ENCODE assay signal across 25 cellular contexts in the genomic region with DNA sequence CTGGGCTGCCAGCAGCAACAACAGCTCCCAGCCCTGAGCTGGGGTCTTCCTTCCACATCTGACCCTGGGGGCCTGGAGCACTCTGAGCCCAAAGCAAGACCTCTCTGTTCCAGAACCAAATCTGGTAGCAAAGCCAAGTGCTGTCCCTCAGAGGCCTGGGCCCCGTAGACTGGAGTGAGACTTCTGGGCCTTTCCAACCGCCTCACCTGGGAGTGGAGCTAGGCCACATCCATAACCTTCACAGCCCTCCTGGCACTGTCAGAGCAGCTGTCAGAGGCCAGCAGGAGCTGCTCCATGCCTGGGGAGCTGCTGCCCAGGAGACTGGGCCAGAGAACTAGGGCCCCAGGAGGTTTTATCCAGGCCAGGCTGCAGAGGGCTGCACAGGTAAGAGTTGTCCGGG. TPM values are rescaled to one million over a fixed set of nuclear protein-coding genes. Genes with fewer than 3 reads are reported as not detected.
DNase-seq lines count a peak whose midpoint lies in the region; ATAC-seq and TF ChIP-seq lines count a peak whose summit lies in the region.
"Had no signal": no experiment of that assay in that cellular context is flagged by ENCODE, and none has a peak within 500 bp of the region (broad histone marks: within the 10 kb centered on the region; RNA-seq: fewer than 3 reads in every experiment).

No MANE protein-coding gene starts in this region.

- H3K4me3 ChIP-seq in CD4-positive, alpha-beta memory T cell (ENCODE audit: low read length in 2 of 2) = no peak overlapping the region
- H3K4me3 ChIP-seq: A549; BLaER1 treated with 17β-estradiol and CSF1 and Interleukin-3, amounts not matched to agents 10 nM and 100 nM; SJSA1 had no signal

- no peak overlapping the region for H3K4me3 Mint-ChIP-seq in stimulated activated naive CD8-positive, alpha-beta T cell treated with anti-CD3 and anti-CD28 coated beads, Interleukin-15, amount 100 ng/mL, for 72 hours
- no peak overlapping the region for H3K4me3 Mint-ChIP-seq in stimulated activated effector memory CD8-positive, alpha-beta T cell treated with anti-CD3 and anti-CD28 coated beads, Interleukin-12 subunit alpha, Interleukin-12 subunit beta, amount 100 ng/mL, for 72 hours
- H3K4me3 Mint-ChIP-seq in CD4-positive, alpha-beta memory T cell = no peak overlapping the region
- H3K4me3 Mint-ChIP-seq: CD4-positive, alpha-beta T cell had no signal

- H3K27me3 ChIP-seq in foreskin keratinocyte = no peaks in the 10 kb centered on the region
- H3K27me3 ChIP-seq in CD4-positive, alpha-beta memory T cell (ENCODE audit: insufficient read depth, low read length) = no peaks in the 10 kb centered on the region
- H3K27me3 ChIP-seq: BLaER1 treated with 17β-estradiol and CSF1 and Interleukin-3, amounts not matched to agents 10 nM and 100 nM; SJSA1 had no signal

- DNase-seq in stimulated activated naive CD8-positive, alpha-beta T cell treated with anti-CD3 and anti-CD28 coated beads, Interleukin-15, amount 100 ng/mL, for 72 hours = no peak
- no peak for DNase-seq in stimulated activated naive CD8-positive, alpha-beta T cell treated with anti-CD3 and anti-CD28 coated beads, Interleukin-15, Interleukin-2, amounts not matched to agents 100 U/mL and 50 U/mL, for 24 hours
- DNase-seq in foreskin keratinocyte (no peak), NCI-H510A (lab: John Stamatoyannopoulos, UW) (no peak)
- DNase-seq in stimulated activated effector memory CD8-positive, alpha-beta T cell treated with anti-CD3 and anti-CD28 coated beads, Interleukin-12 subunit alpha, Interleukin-12 subunit beta, amount 100 ng/mL, for 72 hours (ENCODE audit: low spot score in 2 of 2) = no peak
- DNase-seq in CD4-positive, alpha-beta memory T cell = no peak
- DNase-seq: AML-193; Caco-2; CD4-positive, alpha-beta T cell; GF-D8; H7; Karpas-422; NCI-H1092 treated with DMSO at 0.1 percent for 48 hours; NCI-H1436; NCI-H2081 treated with DMSO at 0.1 percent for 48 hours; NCI-H2171; NCI-H226; NCI-H524; Right ventricle myocardium superior; RPMI8226 had no signal

- no peaks in the 10 kb centered on the region for H3K9me3 Mint-ChIP-seq in stimulated activated naive CD8-positive, alpha-beta T cell treated with anti-CD3 and anti-CD28 coated beads, Interleukin-15, amount 100 ng/mL, for 72 hours
- no peaks in the 10 kb centered on the region for H3K9me3 Mint-ChIP-seq in stimulated activated effector memory CD8-positive, alpha-beta T cell treated with anti-CD3 and anti-CD28 coated beads, Interleukin-12 subunit alpha, Interleukin-12 subunit beta, amount 100 ng/mL, for 72 hours
- no peaks in the 10 kb centered on the region for H3K9me3 Mint-ChIP-seq in CD4-positive, alpha-beta memory T cell
- H3K9me3 Mint-ChIP-seq: CD4-positive, alpha-beta T cell had no signal

- no peak overlapping the region for H3K27ac ChIP-seq in foreskin keratinocyte
- H3K27ac ChIP-seq in CD4-positive, alpha-beta memory T cell (ENCODE audit: low read depth, low read length) = no peak overlapping the region
- H3K27ac ChIP-seq: A549; BLaER1 treated with 17β-estradiol and CSF1 and Interleukin-3, amounts not matched to agents 10 nM and 100 nM; HL-60; SJSA1 had no signal

- TF ChIP-seq CTCF in foreskin keratinocyte (conservative IDR thresholded peaks at IDR 0.05) = no peak

- no peak overlapping the region for H3K27ac Mint-ChIP-seq in stimulated activated naive CD8-positive, alpha-beta T cell treated with anti-CD3 and anti-CD28 coated beads, Interleukin-15, amount 100 ng/mL, for 72 hours
- H3K27ac Mint-ChIP-seq in stimulated activated effector memory CD8-positive, alpha-beta T cell treated with anti-CD3 and anti-CD28 coated beads, Interleukin-12 subunit alpha, Interleukin-12 subunit beta, amount 100 ng/mL, for 72 hours = no peak overlapping the region
- H3K27ac Mint-ChIP-seq in CD4-positive, alpha-beta memory T cell = no peak overlapping the region
- H3K27ac Mint-ChIP-seq: CD4-positive, alpha-beta T cell had no signal

- no peaks in the 10 kb centered on the region for H3K36me3 ChIP-seq in CD4-positive, alpha-beta memory T cell (ENCODE audit: insufficient read depth, low read length)
- H3K36me3 ChIP-seq: BLaER1 treated with 17β-estradiol and CSF1 and Interleukin-3, amounts not matched to agents 10 nM and 100 nM; SJSA1 had no signal

- H3K4me1 Mint-ChIP-seq in stimulated activated naive CD8-positive, alpha-beta T cell treated with anti-CD3 and anti-CD28 coated beads, Interleukin-15, amount 100 ng/mL, for 72 hours = peaks cover 10% of the 10 kb centered on the region
- no peaks in the 10 kb centered on the region for H3K4me1 Mint-ChIP-seq in stimulated activated effector memory CD8-positive, alpha-beta T cell treated with anti-CD3 and anti-CD28 coated beads, Interleukin-12 subunit alpha, Interleukin-12 subunit beta, amount 100 ng/mL, for 72 hours
- no peaks in the 10 kb centered on the region for H3K4me1 Mint-ChIP-seq in CD4-positive, alpha-beta memory T cell

- intact Hi-C loops in CD4-positive, alpha-beta memory T cell (cut with micrococcal nuclease) = no loop called here

- no peaks in the 10 kb centered on the region for H3K9me3 ChIP-seq in CD4-positive, alpha-beta memory T cell (ENCODE audit: control insufficient read depth in 1 of 2, low read length in 2 of 2)
- H3K9me3 ChIP-seq: A549; BLaER1 treated with 17β-estradiol and CSF1 and Interleukin-3, amounts not matched to agents 10 nM and 100 nM; Caco-2; SJSA1 had no signal

- no peaks in the 10 kb centered on the region for H3K27me3 Mint-ChIP-seq in stimulated activated naive CD8-positive, alpha-beta T cell treated with anti-CD3 and anti-CD28 coated beads, Interleukin-15, amount 100 ng/mL, for 72 hours
- peaks cover 0 to 5% of the 10 kb centered on the region in 2 donors for H3K27me3 Mint-ChIP-seq in CD4-positive, alpha-beta memory T cell
- H3K27me3 Mint-ChIP-seq: CD4-positive, alpha-beta T cell had no signal

- POLR2A ChIA-PET in CD4-positive, alpha-beta memory T cell (lab: Charles Lee; ENCODE audit: partially characterized antibody) = no interaction called here

- CTCF ChIA-PET in CD4-positive, alpha-beta memory T cell (lab: Charles Lee; ENCODE audit: partially characterized antibody) = no interaction called here

- ATAC-seq in stimulated activated naive CD8-positive, alpha-beta T cell treated with anti-CD3 and anti-CD28 coated beads, Interleukin-15, amount 100 ng/mL, for 72 hours = peak; percentile 35
- no peak for ATAC-seq in stimulated activated naive CD8-positive, alpha-beta T cell treated with anti-CD3 and anti-CD28 coated beads, Interleukin-15, Interleukin-2, amounts not matched to agents 100 U/mL and 50 U/mL, for 24 hours
- ATAC-seq in foreskin keratinocyte = peak; percentile 12
- peak; percentile 42 for ATAC-seq in stimulated activated effector memory CD8-positive, alpha-beta T cell treated with anti-CD3 and anti-CD28 coated beads, Interleukin-12 subunit alpha, Interleukin-12 subunit beta, amount 100 ng/mL, for 72 hours
- no peak for ATAC-seq in GM21786 (IDR thresholded peaks at IDR 0.05; ENCODE audit: unreplicated experiment)
- ATAC-seq: A549 had no signal

- H3K36me3 Mint-ChIP-seq in stimulated activated effector memory CD8-positive, alpha-beta T cell treated with anti-CD3 and anti-CD28 coated beads, Interleukin-12 subunit alpha, Interleukin-12 subunit beta, amount 100 ng/mL, for 72 hours = no peaks in the 10 kb centered on the region
- H3K36me3 Mint-ChIP-seq in CD4-positive, alpha-beta memory T cell = no peaks in the 10 kb centered on the region

- H3K4me1 ChIP-seq in foreskin keratinocyte = no peaks in the 10 kb centered on the region
- H3K4me1 ChIP-seq in CD4-positive, alpha-beta memory T cell (ENCODE audit: insufficient read depth, low read length) = no peaks in the 10 kb centered on the region
- H3K4me1 ChIP-seq: A549; BLaER1 treated with 17β-estradiol and CSF1 and Interleukin-3, amounts not matched to agents 10 nM and 100 nM; Caco-2 had no signal

RNA-seq across cellular contexts. Expression of gene SLC5A9, which starts 15.4 kb away (rescaled TPM):
- total RNA-seq in foreskin keratinocyte = not detected in 2 replicates
- not detected in 2 replicates for polyA plus RNA-seq in foreskin keratinocyte
- not detected for total RNA-seq in CD4-positive, alpha-beta memory T cell
- not detected for polyA plus RNA-seq in CD4-positive, alpha-beta memory T cell
- total RNA-seq: CD4-positive, alpha-beta T cell; SJSA1 had no signal

Comparison
In these comparisons a context has a peak if more than half of its experiments do, and no peak if none do; other contexts are left out.
1. ATAC-seq: peak in stimulated activated naive CD8-positive, alpha-beta T cell treated with anti-CD3 and anti-CD28 coated beads, Interleukin-15, amount 100 ng/mL, for 72 hours (single experiment), foreskin keratinocyte (single experiment) and stimulated activated effector memory CD8-positive, alpha-beta T cell treated with anti-CD3 and anti-CD28 coated beads, Interleukin-12 subunit alpha, Interleukin-12 subunit beta, amount 100 ng/mL, for 72 hours (single experiment); none in stimulated activated naive CD8-positive, alpha-beta T cell treated with anti-CD3 and anti-CD28 coated beads, Interleukin-15, Interleukin-2, amounts not matched to agents 100 U/mL and 50 U/mL, for 24 hours (single experiment) and GM21786 (single experiment).